8 cellular contexts compared by ENCODE assay signal in genomic region chr1:154937051-154937987, GRCh38. TPM values are rescaled to one million over a fixed set of nuclear protein-coding genes. Genes with fewer than 3 reads are reported as not detected.
DNase-seq lines count a peak whose midpoint lies in the region; ATAC-seq and TF ChIP-seq lines count a peak whose summit lies in the region.

No MANE protein-coding gene starts in this region.

- ATAC-seq in GM21381 (IDR thresholded peaks at IDR 0.05; ENCODE audit: unreplicated experiment) (peak; percentile 55), mucosa of descending colon (peak; percentile 82)

- no peaks in the 10 kb centered on the region for H3K9me3 ChIP-seq in mucosa of descending colon

- H3K4me3 ChIP-seq in epithelial cell of esophagus (ENCODE audit: low read length): peak overlapping the region; percentile 67
- H3K4me3 ChIP-seq in mucosa of descending colon: peak overlapping the region; percentile 38

- DNase-seq in D341Med (ENCODE audit: low spot score): peak; percentile 95
- peak in 72 of 76 experiments; percentile 43 to 97 (median 85) for DNase-seq in HUDEP-2 (lab: John Stamatoyannopoulos, UW; ENCODE audit: unreplicated experiment in 76 of 76)
- DNase-seq in NOMO-1 treated with DMSO at 0.1 percent for 48 hours (lab: John Stamatoyannopoulos, UW; ENCODE audit: unreplicated experiment): peak; percentile 88
- peak; percentile 71 for DNase-seq in activated CD8-positive, alpha-beta memory T cell treated with anti-CD3 and anti-CD28 coated beads, Interleukin-2, amount 50 U/mL, for 24 hours (ENCODE audit: extremely low read depth)
- peak; percentile 96 for DNase-seq in epithelial cell of esophagus (ENCODE audit: low read depth)
- DNase-seq in mucosa of descending colon: peak; percentile 91 to 95 (median 93)
- DNase-seq in stimulated activated CD8-positive, alpha-beta memory T cell treated with anti-CD3 and anti-CD28 coated beads, Interleukin-4, amount 100 ng/mL, for 24 hours (ENCODE audit: low read depth): peak; percentile 84

- H3K4me1 ChIP-seq in mucosa of descending colon (ENCODE audit: low read depth): peaks cover 6% of the 10 kb centered on the region

- H3K36me3 ChIP-seq in mucosa of descending colon (ENCODE audit: low read depth): no peaks in the 10 kb centered on the region

- TF ChIP-seq CTCF in epithelial cell of esophagus (IDR thresholded peaks at IDR 0.05; ENCODE audit: insufficient read depth, low read depth, low read length, missing control alignments) (peak; percentile 40), mucosa of descending colon (IDR thresholded peaks at IDR 0.05) (no peak)

- intact Hi-C loops in mucosa of descending colon (cut with DNase I, micrococcal nuclease): no loop called here

RNA-seq across cellular contexts. Expression of gene PMVK, which starts 0.8 kb away (rescaled TPM):
- 10 to 100 TPM; 28.4 to 37.6 (median 35.8) TPM for total RNA-seq in mucosa of descending colon

RNA-seq across cellular contexts. Expression of gene PBXIP1, which starts 18.6 kb away (rescaled TPM):
- 100 to 1,000 TPM in 1 of 3 donors, 10 to 100 TPM in 2; 35.6 to 146 (median 49.4) TPM for total RNA-seq in mucosa of descending colon

RNA-seq across cellular contexts. Expression of gene PYGO2, which starts 24.3 kb away (rescaled TPM):
- 10 to 100 TPM; 22.8 to 34.3 (median 25.8) TPM for total RNA-seq in mucosa of descending colon

RNA-seq across cellular contexts. Expression of gene SHC1, which starts 33.2 kb away (rescaled TPM):
- 100 to 1,000 TPM in 2 of 3 donors, 10 to 100 TPM in 1; 92.7 to 130 (median 122) TPM for total RNA-seq in mucosa of descending colon

RNA-seq across cellular contexts. Expression of gene CKS1B, which starts 37.2 kb away (rescaled TPM):
- 10 to 100 TPM; 26.8 to 52.4 (median 29.3) TPM for total RNA-seq in mucosa of descending colon

Comparison
In these comparisons a context has a peak if more than half of its experiments do, and no peak if none do; other contexts are left out.
1. Peak in every context shown above with its lines: DNase-seq, ATAC-seq and H3K4me3 ChIP-seq.